Comparison of ENCODE assay signal across 8 cellular contexts in the genomic region with DNA sequence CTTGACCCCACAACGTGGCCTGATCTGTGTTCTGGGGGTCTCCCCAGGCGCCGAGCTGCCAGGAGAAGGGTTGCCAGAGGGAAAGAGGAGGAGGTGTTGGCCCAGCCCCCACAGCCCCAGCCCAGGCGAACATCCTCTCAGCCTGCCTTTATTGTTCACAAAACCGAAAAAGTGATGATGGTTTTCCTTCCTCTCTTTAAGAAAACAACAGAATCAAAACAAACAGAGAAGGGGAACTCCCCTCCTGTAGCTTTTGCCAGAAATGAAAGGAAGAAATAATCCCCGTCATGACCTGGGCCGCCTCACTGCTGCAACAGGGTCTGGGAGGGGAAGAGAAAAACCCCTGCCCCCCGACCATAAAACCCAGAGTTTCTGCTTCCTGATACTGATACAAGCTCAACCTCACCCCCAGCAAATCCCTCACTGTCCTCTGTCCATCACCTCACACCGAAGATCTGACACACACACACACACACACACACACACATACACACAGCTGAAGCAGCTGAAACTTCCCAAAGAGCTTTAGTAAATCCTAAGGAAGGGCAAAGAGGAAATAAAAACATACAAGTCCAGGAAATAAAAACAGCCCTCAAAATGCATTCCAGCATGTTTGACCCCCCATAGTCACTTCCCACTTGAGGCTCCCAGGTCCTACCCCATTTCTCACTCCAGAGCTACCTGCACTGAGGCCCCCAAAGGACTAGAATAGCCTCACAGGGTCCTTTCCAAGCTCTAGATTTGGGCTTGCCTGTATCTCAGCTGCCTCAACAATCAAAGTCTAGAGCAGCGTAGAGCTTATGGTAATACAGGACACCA. TPM values are rescaled to one million over a fixed set of nuclear protein-coding genes. Genes with fewer than 3 reads are reported as not detected.
DNase-seq lines count a peak whose midpoint lies in the region; ATAC-seq lines count a peak whose summit lies in the region.

No MANE protein-coding gene starts in this region.

- ATAC-seq in GM19372 (IDR thresholded peaks at IDR 0.05; ENCODE audit: low read depth, unreplicated experiment), result peak; percentile 80
- peak; percentile 85 for ATAC-seq in HG03378 (IDR thresholded peaks at IDR 0.05; ENCODE audit: unreplicated experiment)

- peak overlapping the region; percentile 97 for H3K27ac Mint-ChIP-seq in activated CD4-positive, alpha-beta memory T cell treated with anti-CD3 and anti-CD28 coated beads, Interleukin-2, amount 10 ng/mL, durations not matched to agents 7 days and 5 days

- CTCF ChIA-PET in activated CD4-positive, alpha-beta memory T cell treated with anti-CD3 and anti-CD28 coated beads, Interleukin-2, amount 10 ng/mL, durations not matched to agents 7 days and 5 days (lab: Charles Lee), result interaction anchor here (0.9 to 12.3 kb wide), 12 partner anchors 10 to 48 kb away, joined by 3 to 230 read pairs (median 5); partner anchors contain the start of gene ZFP36L2

- peak; percentile 81 for DNase-seq in activated CD4-positive, alpha-beta memory T cell treated with anti-CD3 and anti-CD28 coated beads, Interleukin-2, amount 10 ng/mL, durations not matched to agents 7 days and 5 days
- DNase-seq in cardiac septum (ENCODE audit: low spot score), result peak; percentile 85
- DNase-seq in stimulated activated CD4-positive, alpha-beta T cell treated with anti-CD3 and anti-CD28 coated beads, Interleukin-4, amount 100 ng/mL, for 1 hour, result peak; percentile 73
- no peak for DNase-seq in epidermal melanocyte (ENCODE audit: insufficient read length, low spot score)
- DNase-seq in NCI-H526 (lab: John Stamatoyannopoulos, UW), result no peak
- no peak for DNase-seq in NCI-H2196 (lab: John Stamatoyannopoulos, UW; ENCODE audit: unreplicated experiment)

- intact Hi-C loops in cardiac septum (cut with DNase I), result loop anchor here (5.0 kb wide), 1 partner anchor 43 kb away; no protein-coding TSS in a partner anchor

- H3K4me3 Mint-ChIP-seq in activated CD4-positive, alpha-beta memory T cell treated with anti-CD3 and anti-CD28 coated beads, Interleukin-2, amount 10 ng/mL, durations not matched to agents 7 days and 5 days, result peak overlapping the region; percentile 61

- POLR2A ChIA-PET in activated CD4-positive, alpha-beta memory T cell treated with anti-CD3 and anti-CD28 coated beads, Interleukin-2, amount 10 ng/mL, durations not matched to agents 7 days and 5 days (lab: Charles Lee), result interaction anchor here (0.7 to 14.8 kb wide), 17 partner anchors 9 to 364 kb away, joined by 3 to 403 read pairs (median 5); partner anchors contain the start of gene ZFP36L2

- H3K9me3 Mint-ChIP-seq in activated CD4-positive, alpha-beta memory T cell treated with anti-CD3 and anti-CD28 coated beads, Interleukin-2, amount 10 ng/mL, durations not matched to agents 7 days and 5 days, result no peaks in the 10 kb centered on the region

- no peaks in the 10 kb centered on the region for H3K27me3 Mint-ChIP-seq in activated CD4-positive, alpha-beta memory T cell treated with anti-CD3 and anti-CD28 coated beads, Interleukin-2, amount 10 ng/mL, durations not matched to agents 7 days and 5 days

- no peaks in the 10 kb centered on the region for H3K36me3 Mint-ChIP-seq in activated CD4-positive, alpha-beta memory T cell treated with anti-CD3 and anti-CD28 coated beads, Interleukin-2, amount 10 ng/mL, durations not matched to agents 7 days and 5 days (ENCODE audit: low read depth)

- peaks cover 87% of the 10 kb centered on the region for H3K4me1 Mint-ChIP-seq in activated CD4-positive, alpha-beta memory T cell treated with anti-CD3 and anti-CD28 coated beads, Interleukin-2, amount 10 ng/mL, durations not matched to agents 7 days and 5 days

RNA-seq across cellular contexts. Expression of gene ZFP36L2, which starts 51.8 kb away (rescaled TPM):
- 100 to 1,000 TPM; 276 to 278 TPM for total RNA-seq in activated CD4-positive, alpha-beta memory T cell treated with anti-CD3 and anti-CD28 coated beads, Interleukin-2, amount 10 ng/mL, durations not matched to agents 7 days and 5 days
- total RNA-seq in cardiac septum, result 41.4 TPM

Comparison
In these comparisons a context has a peak if more than half of its experiments do, and no peak if none do; other contexts are left out.
1. DNase-seq: peak in activated CD4-positive, alpha-beta memory T cell treated with anti-CD3 and anti-CD28 coated beads, Interleukin-2, amount 10 ng/mL, durations not matched to agents 7 days and 5 days (single experiment), cardiac septum (single experiment) and stimulated activated CD4-positive, alpha-beta T cell treated with anti-CD3 and anti-CD28 coated beads, Interleukin-4, amount 100 ng/mL, for 1 hour (single experiment); none in epidermal melanocyte (single experiment), NCI-H526 (0 of 2) and NCI-H2196 (single experiment).